Comparison of ENCODE assay signal across 1 cellular context in genomic region chr1:109954180-109954579, GRCh38.
TF ChIP-seq lines count a peak whose summit lies in the region.

No MANE protein-coding gene starts in this region.

TF ChIP-seq in K562, 482 proteins besides CTCF, POLR2A, EP300 and RAD21:
- TF ChIP-seq CBX8 (IDR thresholded peaks at IDR 0.05; ENCODE audit: borderline replicate concordance, extremely low read depth, low read depth, low read length, poor library complexity, severe bottlenecking) (no peak), CEBPG (CRISPR knock-in tag; IDR thresholded peaks at IDR 0.05) (no peak), CEBPG (tag; conservative IDR thresholded peaks at IDR 0.05 in 1 of 2, IDR thresholded peaks at IDR 0.05 in 1 of 2) (peak in 1 of 2 experiments; percentile 55; a peak in 1 of 4 replicates), NR2C1 (IDR thresholded peaks at IDR 0.05) (no peak), NR2C1 (tag; IDR thresholded peaks at IDR 0.05) (0 out of 2 replicates have a peak, but pooled peaks have one; percentile 18), ZNF311 (CRISPR knock-in tag; IDR thresholded peaks at IDR 0.05) (peak; percentile 61; the same call in 1 of the 2 replicates), ZNF134 (CRISPR knock-in tag; conservative IDR thresholded peaks at IDR 0.05) (0 out of 2 replicates have a peak, but pooled peaks have one; percentile 24), ZNF592 (IDR thresholded peaks at IDR 0.05) (0 out of 2 replicates have a peak, but pooled peaks have one; percentile 26), L3MBTL2 (IDR thresholded peaks at IDR 0.05) (peak; percentile 51; the same call in 1 of the 2 replicates), CXXC5 (CRISPR knock-in tag; IDR thresholded peaks at IDR 0.05) (peak; percentile 22; the same call in 1 of the 2 replicates), ZNF589 (CRISPR knock-in tag; IDR thresholded peaks at IDR 0.05; ENCODE audit: low read depth) (0 out of 2 replicates have a peak, but pooled peaks have one; percentile 38), BCL6 (CRISPR knock-in tag; IDR thresholded peaks at IDR 0.05) (0 out of 2 replicates have a peak, but pooled peaks have one; percentile 33), DMBX1 (CRISPR knock-in tag; IDR thresholded peaks at IDR 0.05; ENCODE audit: borderline replicate concordance) (peak; percentile 17; the same call in 1 of the 2 replicates), ZNF655 (CRISPR knock-in tag; IDR thresholded peaks at IDR 0.05) (no peak), FOXJ2 (tag; IDR thresholded peaks at IDR 0.05) (0 out of 2 replicates have a peak, but pooled peaks have one; percentile 15), ZNF239 (CRISPR knock-in tag; IDR thresholded peaks at IDR 0.05) (0 out of 2 replicates have a peak, but pooled peaks have one; percentile 20), ZSCAN32 (CRISPR knock-in tag; IDR thresholded peaks at IDR 0.05) (no peak), MTA1 (IDR thresholded peaks at IDR 0.05; ENCODE audit: borderline replicate concordance) (no peak), NR2C2 (CRISPR knock-in tag; IDR thresholded peaks at IDR 0.05) (no peak), NR2C2 (tag; IDR thresholded peaks at IDR 0.05) (peak; percentile 75), BACH1 (tag; IDR thresholded peaks at IDR 0.05) (peak; percentile 45; the same call in 1 of the 2 replicates), MGA (IDR thresholded peaks at IDR 0.05) (peak; percentile 40; the same call in 1 of the 2 replicates), DDX20 (tag; IDR thresholded peaks at IDR 0.05; ENCODE audit: low read depth) (no peak), TSC22D4 (tag; IDR thresholded peaks at IDR 0.05) (no peak), KHSRP (IDR thresholded peaks at IDR 0.05) (no peak), ZNF449 (CRISPR knock-in tag; IDR thresholded peaks at IDR 0.05) (0 out of 2 replicates have a peak, but pooled peaks have one; percentile 12)
